ENCODE assay signal across 27 cellular contexts in the genomic region with DNA sequence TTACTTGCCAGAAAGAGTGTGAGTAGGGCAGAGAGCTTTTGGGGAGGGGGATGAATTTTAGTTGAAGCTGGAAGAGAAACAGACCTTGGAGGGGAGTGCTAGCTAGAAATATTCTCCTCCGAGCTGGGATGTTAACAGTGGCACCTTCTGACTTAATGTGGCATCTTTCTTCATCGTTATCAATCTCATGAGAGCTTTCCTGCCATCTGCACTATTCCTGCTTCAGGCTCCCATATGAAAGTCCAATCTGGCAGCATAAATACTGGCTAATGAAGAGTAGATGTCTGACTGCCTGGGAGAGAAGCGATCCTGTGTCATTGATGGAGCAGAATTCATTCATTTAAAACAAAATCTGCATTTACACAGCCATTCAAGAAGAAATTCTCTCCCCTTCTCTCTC.
DNase-seq lines count a peak whose midpoint lies in the region; ATAC-seq and TF ChIP-seq lines count a peak whose summit lies in the region.
"Had no signal": no experiment of that assay in that cellular context is flagged by ENCODE, and none has a peak within 500 bp of the region (broad histone marks: within the 10 kb centered on the region; RNA-seq: fewer than 3 reads in every experiment).

No MANE protein-coding gene starts in this region.

- H3K4me3 ChIP-seq in SJCRH30 (no peak overlapping the region), endodermal cell (ENCODE audit: low read length) (no peak overlapping the region), neural progenitor cell (no peak overlapping the region)
- H3K4me3 ChIP-seq: A549, esophagus squamous epithelium, HAP-1, heart left ventricle, right lobe of liver, vagina had no signal

- ATAC-seq in GM21367 (IDR thresholded peaks at IDR 0.05; ENCODE audit: unreplicated experiment) = no peak
- ATAC-seq: A549; activated CD8-positive, alpha-beta memory T cell treated with anti-CD3 and anti-CD28 coated beads, Interleukin-2, amount 10 ng/mL, durations not matched to agents 7 days and 5 days; activated naive CD8-positive, alpha-beta T cell treated with anti-CD3 and anti-CD28 coated beads, Interleukin-2, amount 50 U/mL, for 24 hours; activated T-cell treated with anti-CD3 and anti-CD28 coated beads, Interleukin-2, amount 50 U/mL, for 4 hours; heart left ventricle; natural killer cell treated with Interleukin-12 subunit alpha and Interleukin-12 subunit beta and Interleukin-15 and Interleukin-18, amount 100 ng/mL, for 72 hours; right lobe of liver had no signal

- WGBS in endodermal cell (ENCODE audit: insufficient coverage in 1 of 2, insufficient read length in 1 of 2), 2 experiments = 88 to 100% methylated on average over 2 to 3 of the region's 3 CpGs

- no peak overlapping the region for H3K27ac Mint-ChIP-seq in endodermal cell
- peak overlapping the region; percentile 8 for H3K27ac Mint-ChIP-seq in neural progenitor cell
- H3K27ac Mint-ChIP-seq: activated CD8-positive, alpha-beta memory T cell treated with anti-CD3 and anti-CD28 coated beads, Interleukin-2, amount 10 ng/mL, durations not matched to agents 7 days and 5 days; activated naive CD8-positive, alpha-beta T cell treated with anti-CD3 and anti-CD28 coated beads, Interleukin-2, amount 50 U/mL, for 24 hours; CD4-positive, CD25-positive, alpha-beta regulatory T cell; natural killer cell treated with Interleukin-12 subunit alpha and Interleukin-12 subunit beta and Interleukin-15 and Interleukin-18, amount 100 ng/mL, for 72 hours; stimulated activated naive CD8-positive, alpha-beta T cell treated with anti-CD3 and anti-CD28 coated beads, Interleukin-15, Interleukin-2, amounts not matched to agents 100 ng/mL and 50 ng/mL, for 24 hours had no signal

- H3K27me3 Mint-ChIP-seq in endodermal cell (ENCODE audit: insufficient read depth) = no peaks in the 10 kb centered on the region
- no peaks in the 10 kb centered on the region for H3K27me3 Mint-ChIP-seq in neural progenitor cell (ENCODE audit: insufficient read depth, low read depth)
- H3K27me3 Mint-ChIP-seq: activated CD8-positive, alpha-beta memory T cell treated with anti-CD3 and anti-CD28 coated beads, Interleukin-2, amount 10 ng/mL, durations not matched to agents 7 days and 5 days; CD4-positive, CD25-positive, alpha-beta regulatory T cell had no signal

- H4K20me1 ChIP-seq in neural progenitor cell (ENCODE audit: low read depth) = no peaks in the 10 kb centered on the region

- H3K9ac ChIP-seq in endodermal cell (ENCODE audit: extremely low read depth, low read length, poor library complexity, severe bottlenecking) (no peak overlapping the region), neural progenitor cell (no peak overlapping the region)

- H3K36me3 Mint-ChIP-seq in endodermal cell (ENCODE audit: low read depth) (no peaks in the 10 kb centered on the region), neural progenitor cell (no peaks in the 10 kb centered on the region)
- H3K36me3 Mint-ChIP-seq: activated CD8-positive, alpha-beta memory T cell treated with anti-CD3 and anti-CD28 coated beads, Interleukin-2, amount 10 ng/mL, durations not matched to agents 7 days and 5 days; CD4-positive, CD25-positive, alpha-beta regulatory T cell; natural killer cell treated with Interleukin-12 subunit alpha and Interleukin-12 subunit beta and Interleukin-15 and Interleukin-18, amount 100 ng/mL, for 72 hours had no signal

- H3K4me3 Mint-ChIP-seq in endodermal cell (no peak overlapping the region), neural progenitor cell (no peak overlapping the region)
- H3K4me3 Mint-ChIP-seq: activated CD8-positive, alpha-beta memory T cell treated with anti-CD3 and anti-CD28 coated beads, Interleukin-2, amount 10 ng/mL, durations not matched to agents 7 days and 5 days; activated naive CD8-positive, alpha-beta T cell treated with anti-CD3 and anti-CD28 coated beads, Interleukin-2, amount 50 U/mL, for 24 hours; activated T-cell treated with anti-CD3 and anti-CD28 coated beads, Interleukin-2, amount 50 U/mL, for 4 hours; CD4-positive, CD25-positive, alpha-beta regulatory T cell; natural killer cell treated with Interleukin-12 subunit alpha and Interleukin-12 subunit beta and Interleukin-15 and Interleukin-18, amount 100 ng/mL, for 72 hours; stimulated activated naive CD8-positive, alpha-beta T cell treated with anti-CD3 and anti-CD28 coated beads, Interleukin-15, Interleukin-2, amounts not matched to agents 100 ng/mL and 50 ng/mL, for 24 hours had no signal

- peak; percentile 33 for DNase-seq in DMS 273 treated with DMSO at 0.1 percent for 48 hours (lab: John Stamatoyannopoulos, UW)
- peak in 1 of 2 experiments; percentile 12 for DNase-seq in SJCRH30
- DNase-seq in endodermal cell = no peak
- DNase-seq in neural progenitor cell (ENCODE audit: low spot score) = no peak
- no peak for DNase-seq in activated T-cell treated with anti-CD3 and anti-CD28 coated beads, Interleukin-2, amount 50 U/mL, for 48 hours
- DNase-seq in COLO668 (lab: John Stamatoyannopoulos, UW; ENCODE audit: unreplicated experiment) = no peak
- DNase-seq in UCSD-AML1 (lab: John Stamatoyannopoulos, UW; ENCODE audit: unreplicated experiment) = no peak
- DNase-seq: activated CD8-positive, alpha-beta memory T cell treated with anti-CD3 and anti-CD28 coated beads, Interleukin-2, amount 10 ng/mL, durations not matched to agents 7 days and 5 days; activated naive CD8-positive, alpha-beta T cell treated with anti-CD3 and anti-CD28 coated beads, Interleukin-2, amount 50 U/mL, for 24 hours; activated T-cell treated with anti-CD3 and anti-CD28 coated beads, Interleukin-2, amount 50 U/mL, for 4 hours; CD4-positive, CD25-positive, alpha-beta regulatory T cell; dermis blood vessel endothelial cell; esophagus squamous epithelium; heart left ventricle; KBM-7; NCI-H1105 treated with DMSO at 0.1 percent for 48 hours; NCI-H2029 treated with DMSO at 0.1 percent for 48 hours; right lobe of liver; stimulated activated CD8-positive, alpha-beta memory T cell treated with anti-CD3 and anti-CD28 coated beads, Interleukin-4, amount 100 ng/mL, for 48 hours had no signal

- peaks cover 14% of the 10 kb centered on the region for H3F3A ChIP-seq in neural progenitor cell (ENCODE audit: low read depth)

- no peaks in the 10 kb centered on the region for H3K9me3 Mint-ChIP-seq in endodermal cell
- peaks cover 3% of the 10 kb centered on the region for H3K9me3 Mint-ChIP-seq in neural progenitor cell
- H3K9me3 Mint-ChIP-seq: activated naive CD8-positive, alpha-beta T cell treated with anti-CD3 and anti-CD28 coated beads, Interleukin-2, amount 50 U/mL, for 24 hours; activated T-cell treated with anti-CD3 and anti-CD28 coated beads, Interleukin-2, amount 50 U/mL, for 4 hours; natural killer cell treated with Interleukin-12 subunit alpha and Interleukin-12 subunit beta and Interleukin-15 and Interleukin-18, amount 100 ng/mL, for 72 hours; stimulated activated naive CD8-positive, alpha-beta T cell treated with anti-CD3 and anti-CD28 coated beads, Interleukin-15, Interleukin-2, amounts not matched to agents 100 ng/mL and 50 ng/mL, for 24 hours had no signal

- H3K9me3 ChIP-seq in SJCRH30 (replicated peaks) (no peaks in the 10 kb centered on the region; the same call in 1 of the 2 replicates), endodermal cell (ENCODE audit: control insufficient read depth, low read length) (no peaks in the 10 kb centered on the region), neural progenitor cell (ENCODE audit: low read depth) (no peaks in the 10 kb centered on the region)
- H3K9me3 ChIP-seq: A549, esophagus squamous epithelium, HAP-1, heart left ventricle, right lobe of liver, vagina had no signal

- H3K27me3 ChIP-seq in SJCRH30 (no peaks in the 10 kb centered on the region), endodermal cell (ENCODE audit: control insufficient read depth, insufficient read depth, low read length, poor library complexity, severe bottlenecking) (no peaks in the 10 kb centered on the region), neural progenitor cell (no peaks in the 10 kb centered on the region)
- H3K27me3 ChIP-seq: esophagus squamous epithelium, heart left ventricle, right lobe of liver, vagina had no signal

- no peaks in the 10 kb centered on the region for H3K79me2 ChIP-seq in neural progenitor cell (ENCODE audit: low read depth)

- H3K36me3 ChIP-seq in SJCRH30 (no peaks in the 10 kb centered on the region), endodermal cell (ENCODE audit: control insufficient read depth, insufficient read depth, low read length) (no peaks in the 10 kb centered on the region), neural progenitor cell (no peaks in the 10 kb centered on the region)
- H3K36me3 ChIP-seq: esophagus squamous epithelium, HAP-1, heart left ventricle, right lobe of liver, vagina had no signal

- peak overlapping the region; percentile 2 for H3K4me2 ChIP-seq in neural progenitor cell
- H3K4me2 ChIP-seq: A549 had no signal

- TF ChIP-seq CTCF in endodermal cell (conservative IDR thresholded peaks at IDR 0.05) (no peak), neural progenitor cell (IDR thresholded peaks at IDR 0.05) (no peak)

- H3K4me1 Mint-ChIP-seq in endodermal cell (peaks cover 42% of the 10 kb centered on the region), neural progenitor cell (peaks cover 59% of the 10 kb centered on the region)
- H3K4me1 Mint-ChIP-seq: activated CD8-positive, alpha-beta memory T cell treated with anti-CD3 and anti-CD28 coated beads, Interleukin-2, amount 10 ng/mL, durations not matched to agents 7 days and 5 days; activated naive CD8-positive, alpha-beta T cell treated with anti-CD3 and anti-CD28 coated beads, Interleukin-2, amount 50 U/mL, for 24 hours; CD4-positive, CD25-positive, alpha-beta regulatory T cell had no signal

- peak overlapping the region; percentile 6; the same call in 1 of the 2 replicates for H3K27ac ChIP-seq in SJCRH30
- H3K27ac ChIP-seq in endodermal cell (ENCODE audit: low read depth, low read length) = peak overlapping the region; percentile 55
- H3K27ac ChIP-seq in neural progenitor cell = no peak overlapping the region
- H3K27ac ChIP-seq: A549, esophagus squamous epithelium, heart left ventricle, HL-60, right lobe of liver, RWPE1, vagina had no signal

- peak overlapping the region; percentile 60 for H2AFZ ChIP-seq in neural progenitor cell (replicated peaks)

- peaks cover 39% of the 10 kb centered on the region for H3K4me1 ChIP-seq in SJCRH30
- peaks cover 36% of the 10 kb centered on the region for H3K4me1 ChIP-seq in endodermal cell (ENCODE audit: control insufficient read depth, insufficient read depth, low read length)
- peaks cover 54% of the 10 kb centered on the region for H3K4me1 ChIP-seq in neural progenitor cell
- H3K4me1 ChIP-seq: A549, esophagus squamous epithelium, right lobe of liver, vagina had no signal
